Comparison of ENCODE assay signal across 32 cellular contexts in genomic region chr16:21628196-21628726, GRCh38. TPM values are rescaled to one million over a fixed set of nuclear protein-coding genes. Genes with fewer than 3 reads are reported as not detected.
A peak's percentile ranks its signal among the peaks of the same experiment; 100 is the strongest.
DNase-seq lines count a peak whose midpoint lies in the region; ATAC-seq, FAIRE-seq and TF ChIP-seq lines count a peak whose summit lies in the region.
"Had no signal": no experiment of that assay in that cellular context is flagged by ENCODE, and none has a peak within 500 bp of the region (broad histone marks: within the 10 kb centered on the region; RNA-seq: fewer than 3 reads in every experiment).

No MANE protein-coding gene starts in this region.

- no peak overlapping the region for H3K18ac ChIP-seq in IMR-90 (ENCODE audit: low read depth, low read length)

- H3K79me2 ChIP-seq in astrocyte (ENCODE audit: insufficient read depth, low read length): peaks cover 4% of the 10 kb centered on the region

- H2AFZ ChIP-seq in IMR-90 (replicated peaks; ENCODE audit: low read length, poor library complexity): no peak overlapping the region
- H2AFZ ChIP-seq in astrocyte (ENCODE audit: low read depth, low read length): no peak overlapping the region
- H2AFZ ChIP-seq: neural progenitor cell had no signal

- H3K79me1 ChIP-seq in IMR-90 (ENCODE audit: low read depth in 1 of 2, low read length in 2 of 2): peaks cover 14 to 39% of the 10 kb centered on the region in 2 experiments

- H2BK5ac ChIP-seq in IMR-90 (ENCODE audit: low read depth, low read length, poor library complexity, severe bottlenecking): no peak overlapping the region

- H4K91ac ChIP-seq in IMR-90 (ENCODE audit: insufficient read depth, low read depth, low read length): no peak overlapping the region

- DNase-seq in CD14-positive monocyte (ENCODE audit: low spot score): no peak
- DNase-seq in IMR-90: no peak
- no peak for DNase-seq in astrocyte (ENCODE audit: low read depth)
- DNase-seq in mesothelial cell of epicardium (ENCODE audit: low spot score in 2 of 2, unreplicated experiment in 2 of 2): no peak
- DNase-seq in NCI-H1436 (lab: John Stamatoyannopoulos, UW): no peak
- DNase-seq in NCI-H526 (lab: John Stamatoyannopoulos, UW): no peak
- DNase-seq in GM12891 (ENCODE audit: insufficient read length, low spot score): no peak
- DNase-seq: activated CD4-positive, CD25-positive, alpha-beta regulatory T cell treated with anti-CD3 and anti-CD28 coated beads, Interleukin-2, amount 50 U/mL, for 72 hours; activated gamma-delta T cell; body of pancreas; Calu3; heart left ventricle; Kasumi-1; left cardiac atrium; MV-4-11; NCI-H1694 treated with DMSO at 0.1 percent for 48 hours; NCI-H2171; NCI-H510A treated with DMSO at 0.1 percent for 48 hours; sigmoid colon; stimulated activated CD4-positive, alpha-beta T cell treated with anti-CD3 and anti-CD28 coated beads, Interleukin-15, amount 100 ng/mL, for 24 hours; stimulated activated naive CD4-positive, alpha-beta T cell had no signal

- dilution Hi-C loops in IMR-90 (cut with HindIII; ENCODE audit: low sequenced_read_pairs, unreplicated experiment): no loop called here

- ATAC-seq in IMR-90 (ENCODE audit: low read depth) (no peak), HG02759 (IDR thresholded peaks at IDR 0.05; ENCODE audit: unreplicated experiment) (no peak)
- ATAC-seq: body of pancreas, HCT116, heart left ventricle, left cardiac atrium had no signal

- no peak overlapping the region for H2AK9ac ChIP-seq in IMR-90 (replicated peaks; ENCODE audit: low read depth, low read length, poor library complexity)

- H3K27me3 Mint-ChIP-seq in CD14-positive monocyte (ENCODE audit: low read depth in 3 of 3) (peaks cover 0 to 2% (median 0%) of the 10 kb centered on the region in 3 donors), astrocyte (ENCODE audit: low read depth, unreplicated experiment) (no peaks in the 10 kb centered on the region), mesothelial cell of epicardium (ENCODE audit: low read depth) (no peaks in the 10 kb centered on the region)
- H3K27me3 Mint-ChIP-seq: progenitor cell of endocrine pancreas had no signal

- H3K4me1 ChIP-seq in IMR-90 (ENCODE audit: control insufficient read depth, insufficient read depth, low read length) (peaks cover 4% of the 10 kb centered on the region; the same call in 1 of the 2 replicates), astrocyte (ENCODE audit: insufficient read depth, low read length) (peaks cover 24% of the 10 kb centered on the region)
- H3K4me1 ChIP-seq: body of pancreas, neural progenitor cell had no signal

- H3K9ac ChIP-seq in IMR-90 (ENCODE audit: low read depth, low read length): no peak overlapping the region
- H3K9ac ChIP-seq in astrocyte (ENCODE audit: low read length): peak overlapping the region; percentile 32
- H3K9ac ChIP-seq: BLaER1, neural progenitor cell had no signal

- no CpG with 5 or more reads among the region's 5 CpGs for WGBS in IMR-90 (ENCODE audit: extremely low coverage in 2 of 2, insufficient read length in 1 of 2), 2 experiments

- H3K9me3 Mint-ChIP-seq in CD14-positive monocyte: peaks cover 0 to 7% (median 2%) of the 10 kb centered on the region in 7 donors
- peaks cover 2% of the 10 kb centered on the region for H3K9me3 Mint-ChIP-seq in astrocyte (ENCODE audit: unreplicated experiment)
- no peaks in the 10 kb centered on the region for H3K9me3 Mint-ChIP-seq in mesothelial cell of epicardium

- H3K56ac ChIP-seq in IMR-90 (ENCODE audit: extremely low read depth, insufficient read depth, low read length): no peak overlapping the region

- intact Hi-C loops in CD14-positive monocyte (cut with micrococcal nuclease): loop anchor here (5.0 kb wide), 2 partner anchors 36 to 41 kb away; no protein-coding TSS in a partner anchor
- intact Hi-C loops in IMR-90 (cut with micrococcal nuclease): no loop called here

- CTCF ChIA-PET in IMR-90 (lab: Yijun Ruan, JAX): no interaction called here

- H2BK120ac ChIP-seq in IMR-90 (ENCODE audit: low read depth, low read length): no peak overlapping the region

- H4K5ac ChIP-seq in IMR-90 (ENCODE audit: low read depth, low read length): no peak overlapping the region

- no peak overlapping the region for H3K14ac ChIP-seq in IMR-90 (replicated peaks; ENCODE audit: low read depth, low read length)

- H2BK20ac ChIP-seq in IMR-90 (ENCODE audit: low read depth, low read length): peak overlapping the region; percentile 74; the same call in 1 of the 2 replicates

- H3K4me3 ChIP-seq in IMR-90 (ENCODE audit: insufficient read depth, low read depth, low read length) (no peak overlapping the region), astrocyte (ENCODE audit: insufficient read depth, low read depth, low read length) (no peak overlapping the region)
- H3K4me3 ChIP-seq: BLaER1, body of pancreas, heart left ventricle, neural progenitor cell, sigmoid colon, SJSA1 had no signal

- FAIRE-seq in astrocyte (lab: Jason Lieb, UNC) (no peak), GM12891 (lab: Jason Lieb, UNC) (no peak)
- FAIRE-seq: endothelial cell of umbilical vein, TTC549 had no signal

- peaks cover 11% of the 10 kb centered on the region for H3K36me3 ChIP-seq in IMR-90 (ENCODE audit: control insufficient read depth, insufficient read depth, low read length)
- peaks cover 9% of the 10 kb centered on the region for H3K36me3 ChIP-seq in astrocyte (ENCODE audit: insufficient read depth, low read length)

- peaks cover 75% of the 10 kb centered on the region for H3K4me1 Mint-ChIP-seq in CD14-positive monocyte
- peaks cover 6% of the 10 kb centered on the region for H3K4me1 Mint-ChIP-seq in astrocyte (ENCODE audit: low read depth, unreplicated experiment)
- peaks cover 20% of the 10 kb centered on the region for H3K4me1 Mint-ChIP-seq in mesothelial cell of epicardium

- no TSS peak for BruUV-seq in IMR-90 (replicated peaks; lab: Mats Ljungman, UMichigan)

- no peaks in the 10 kb centered on the region for H3K9me1 ChIP-seq in IMR-90 (ENCODE audit: insufficient read depth, low read length)

- no peak overlapping the region for H3K27ac ChIP-seq in IMR-90 (ENCODE audit: insufficient read depth, low read length)
- H3K27ac ChIP-seq in astrocyte (ENCODE audit: low read depth, low read length): peak overlapping the region; percentile 74
- H3K27ac ChIP-seq: BLaER1, body of pancreas, heart left ventricle, neural progenitor cell, SJSA1 had no signal

- H3K4me2 ChIP-seq in IMR-90 (ENCODE audit: low read depth, low read length) (no peak overlapping the region), astrocyte (ENCODE audit: low read length) (peak overlapping the region; percentile 34)
- H3K4me2 ChIP-seq: BLaER1, neural progenitor cell had no signal

- H3K4ac ChIP-seq in IMR-90 (ENCODE audit: low read depth, low read length): no peak overlapping the region

- H3K27ac Mint-ChIP-seq in CD14-positive monocyte: peak overlapping the region in 6 of 7 donors; percentile 61 to 99 (median 89)
- no peak overlapping the region for H3K27ac Mint-ChIP-seq in astrocyte (ENCODE audit: unreplicated experiment)
- H3K27ac Mint-ChIP-seq in mesothelial cell of epicardium: peak overlapping the region; percentile 25
- H3K27ac Mint-ChIP-seq: neural progenitor cell had no signal

- TF ChIP-seq CTCF in CD14-positive monocyte (IDR thresholded peaks at IDR 0.05): no peak
- TF ChIP-seq CTCF in IMR-90 (conservative IDR thresholded peaks at IDR 0.05; ENCODE audit: low read depth, low read length): no peak
- TF ChIP-seq CTCF in astrocyte (IDR thresholded peaks at IDR 0.05; ENCODE audit: insufficient read depth, low read depth, low read length): no peak
- no peak for TF ChIP-seq CTCF in mesothelial cell of epicardium (IDR thresholded peaks at IDR 0.05; ENCODE audit: unreplicated experiment)

- no peaks in the 10 kb centered on the region for H4K20me1 ChIP-seq in IMR-90 (ENCODE audit: insufficient read depth, low read length)
- no peaks in the 10 kb centered on the region for H4K20me1 ChIP-seq in astrocyte (ENCODE audit: insufficient read depth, low read length)
- H4K20me1 ChIP-seq: BLaER1 had no signal

- no peak overlapping the region for H2BK15ac ChIP-seq in IMR-90 (ENCODE audit: low read depth, low read length)

- H3K4me3 Mint-ChIP-seq in CD14-positive monocyte: peak overlapping the region in 1 of 2 donors; percentile 37
- H3K4me3 Mint-ChIP-seq in astrocyte (ENCODE audit: unreplicated experiment): no peak overlapping the region
- H3K4me3 Mint-ChIP-seq in mesothelial cell of epicardium: no peak overlapping the region
- H3K4me3 Mint-ChIP-seq: neural progenitor cell had no signal

- H3K23ac ChIP-seq in IMR-90 (ENCODE audit: low read depth, low read length): no peak overlapping the region

- in situ Hi-C loops in IMR-90 (cut with MboI; ENCODE audit: low sequenced_read_pairs): no loop called here

- POLR2A ChIA-PET in IMR-90 (lab: Charles Lee; ENCODE audit: unreplicated experiment): no interaction called here

- no peaks in the 10 kb centered on the region for H3K27me3 ChIP-seq in IMR-90 (ENCODE audit: control insufficient read depth, insufficient read depth, low read length)
- no peaks in the 10 kb centered on the region for H3K27me3 ChIP-seq in astrocyte (ENCODE audit: insufficient read depth, low read length)
- H3K27me3 ChIP-seq: BLaER1, body of pancreas, heart left ventricle, neural progenitor cell, sigmoid colon, SJSA1 had no signal

- no peak for TF ChIP-seq POLR2A in IMR-90 (IDR thresholded peaks at IDR 0.05; ENCODE audit: low read depth, low read length)
- TF ChIP-seq POLR2A in GM12891 (IDR thresholded peaks at IDR 0.05; ENCODE audit: low read depth, low read length): no peak

- no peak overlapping the region for H4K8ac ChIP-seq in IMR-90 (ENCODE audit: low read depth in 2 of 2, low read length in 2 of 2)

- no peak for TF ChIP-seq RAD21 in IMR-90 (IDR thresholded peaks at IDR 0.05; ENCODE audit: low read length)

- no peaks in the 10 kb centered on the region for H3K9me3 ChIP-seq in IMR-90 (ENCODE audit: control insufficient read depth, insufficient read depth, low read length)
- H3K9me3 ChIP-seq in astrocyte (ENCODE audit: insufficient read depth, low read depth, low read length): no peaks in the 10 kb centered on the region
- H3K9me3 ChIP-seq: body of pancreas, heart left ventricle, sigmoid colon, SJSA1 had no signal

- H2AK5ac ChIP-seq in IMR-90 (ENCODE audit: low read depth, low read length): no peak overlapping the region

- peaks cover 55 to 78% of the 10 kb centered on the region in 2 donors for H3K36me3 Mint-ChIP-seq in CD14-positive monocyte
- peaks cover 25% of the 10 kb centered on the region for H3K36me3 Mint-ChIP-seq in astrocyte (ENCODE audit: low read depth, unreplicated experiment)
- peaks cover 58% of the 10 kb centered on the region for H3K36me3 Mint-ChIP-seq in mesothelial cell of epicardium

RNA-seq across cellular contexts. Expression of gene IGSF6, which starts 24.1 kb away (rescaled TPM):
- 100 to 1,000 TPM; 159 to 276 TPM for polyA plus RNA-seq in CD14-positive monocyte
- total RNA-seq in IMR-90 (2012; rRNA removed): not detected in 2 replicates
- polyA plus RNA-seq in IMR-90 (2012; rRNA removed): not detected in 2 replicates
- polyA plus RNA-seq in IMR-90 (2012; cell fraction: cytosol; rRNA removed): not detected in 2 replicates
- not detected in 2 replicates for polyA plus RNA-seq in IMR-90 (2012; cell fraction: nucleus; rRNA removed; ENCODE audit: low replicate concordance)
- total RNA-seq in astrocyte: not detected in 2 replicates
- total RNA-seq in mesothelial cell of epicardium: not detected in 3 replicates
- 0.17 TPM for polyA plus RNA-seq in GM12891 (2012; ENCODE audit: low read depth, missing spikeins)
- total RNA-seq: Calu3, endothelial cell of umbilical vein, fibroblast of villous mesenchyme, progenitor cell of endocrine pancreas, RPMI7951, SJSA1 had no signal
- polyA plus RNA-seq: AG04450, endothelial cell of umbilical vein had no signal

RNA-seq across cellular contexts. Expression of gene METTL9, which starts 28.9 kb away (rescaled TPM):
- polyA plus RNA-seq in CD14-positive monocyte (100 to 1,000 TPM; 373 to 400 TPM), IMR-90 (2012; rRNA removed) (43.1 and 54.8 TPM in 2 replicates)
- total RNA-seq in IMR-90 (2012; rRNA removed) (95.5 and 95.8 TPM in 2 replicates), astrocyte (86.6 and 88.1 TPM in 2 replicates), mesothelial cell of epicardium (138 to 145 TPM (median 142 TPM) in 3 replicates)
- polyA plus RNA-seq in IMR-90 (2012; cell fraction: cytosol; rRNA removed): 37.1 and 40.0 TPM in 2 replicates
- polyA plus RNA-seq in IMR-90 (2012; cell fraction: nucleus; rRNA removed; ENCODE audit: low replicate concordance): 10.7 and 20.6 TPM in 2 replicates
- polyA plus RNA-seq in GM12891 (2012; ENCODE audit: low read depth, missing spikeins): 47.5 TPM

RNA-seq across cellular contexts. Expression of gene OTOA, which starts 35.5 kb away (rescaled TPM):
- polyA plus RNA-seq in CD14-positive monocyte (under 1 TPM; 0.21 to 0.23 TPM), IMR-90 (2012; rRNA removed) (0.02 TPM in 1 of 2 replicates, not detected in the other)
- total RNA-seq in IMR-90 (2012; rRNA removed) (not detected in 2 replicates), astrocyte (0.11 TPM in 1 of 2 replicates, not detected in the other), mesothelial cell of epicardium (0.09 to 0.25 TPM (median 0.25 TPM) in 3 replicates)
- polyA plus RNA-seq in IMR-90 (2012; cell fraction: cytosol; rRNA removed): not detected in 2 replicates
- 0.02 and 0.05 TPM in 2 replicates for polyA plus RNA-seq in IMR-90 (2012; cell fraction: nucleus; rRNA removed; ENCODE audit: low replicate concordance)
- polyA plus RNA-seq in GM12891 (2012; ENCODE audit: low read depth, missing spikeins): 0.06 TPM
- total RNA-seq: RPMI7951, SJSA1 had no signal
- polyA plus RNA-seq: AG04450, endothelial cell of umbilical vein had no signal
